7 cellular contexts compared by ENCODE assay signal in genomic region chr6:127459231-127459641, GRCh38. TPM values are rescaled to one million over a fixed set of nuclear protein-coding genes. Genes with fewer than 3 reads are reported as not detected.
DNase-seq lines count a peak whose midpoint lies in the region; ATAC-seq and TF ChIP-seq lines count a peak whose summit lies in the region.

TSS of gene KIAA0408 (minus strand) at chr6:127459389. CDS start at chr6:127453981, 5,408 bp downstream.

- H3K4me1 Mint-ChIP-seq in MCF 10A (ENCODE audit: insufficient read depth, unreplicated experiment): peaks cover 10% of the 10 kb centered on the region

- peaks cover 0 to 19% (median 4%) of the 10 kb centered on the region in 4 donors for H3K4me1 ChIP-seq in right lobe of liver
- H3K4me1 ChIP-seq in thoracic aorta (ENCODE audit: control insufficient read depth in 1 of 2, low read depth in 2 of 2): peaks cover 15 to 46% of the 10 kb centered on the region in 2 donors

- H3K36me3 ChIP-seq in right lobe of liver (no peaks in the 10 kb centered on the region), thoracic aorta (no peaks in the 10 kb centered on the region)

- 22% methylated on average over 4 of the region's 4 CpGs for WGBS in right lobe of liver (ENCODE audit: insufficient coverage, low coverage, low lambda C conversion rate, missing lambda C conversion rate)

- ATAC-seq in right lobe of liver (peak; percentile 38 to 67 (median 48)), thoracic aorta (ENCODE audit: insufficient number of reproducible peaks, low FRiP score, low read depth) (peak; percentile 98), HG03442 (IDR thresholded peaks at IDR 0.05; ENCODE audit: unreplicated experiment) (no peak)

- intact Hi-C loops in MCF 10A (cut with micrococcal nuclease) (no loop called here), right lobe of liver (cut with DNase I) (no loop called here)

- H3K9me3 Mint-ChIP-seq in MCF 10A (ENCODE audit: unreplicated experiment): no peaks in the 10 kb centered on the region

- no peak within 1 kb of the TSS for H3K4me3 Mint-ChIP-seq in MCF 10A (ENCODE audit: unreplicated experiment)

- no peaks in the 10 kb centered on the region for H3K36me3 Mint-ChIP-seq in MCF 10A (ENCODE audit: insufficient read depth, unreplicated experiment)

- TF ChIP-seq POLR2A in NB4 (IDR thresholded peaks at IDR 0.05; ENCODE audit: extremely low read depth, insufficient read length) (no peak), right lobe of liver (IDR thresholded peaks at IDR 0.05) (no peak)

- H3K27ac Mint-ChIP-seq in MCF 10A (ENCODE audit: low read depth, unreplicated experiment): no peak within 1 kb of the TSS

- no peaks in the 10 kb centered on the region for H3K27me3 Mint-ChIP-seq in MCF 10A (ENCODE audit: insufficient read depth, unreplicated experiment)

- TF ChIP-seq CTCF in NB4 (IDR thresholded peaks at IDR 0.05; ENCODE audit: low read depth, low read length) (no peak), MCF 10A (IDR thresholded peaks at IDR 0.05; ENCODE audit: unreplicated experiment) (no peak), right lobe of liver (IDR thresholded peaks at IDR 0.05) (no peak), thoracic aorta (IDR thresholded peaks at IDR 0.05) (no peak)

- H3K4me3 ChIP-seq in NB4 (ENCODE audit: low read depth, low read length): no peak within 1 kb of the TSS
- no peak within 1 kb of the TSS for H3K4me3 ChIP-seq in right lobe of liver
- peak within 1 kb of the TSS; percentile 53 for H3K4me3 ChIP-seq in thoracic aorta

- H3K27ac ChIP-seq in right lobe of liver (peak within 1 kb of the TSS; percentile 4 to 36 (median 27)), thoracic aorta (peak within 1 kb of the TSS; percentile 37 to 45)

- BruUV-seq in MCF 10A (replicated peaks; lab: Mats Ljungman, UMichigan): no TSS peak

- POLR2A ChIA-PET in MCF 10A (lab: Yijun Ruan, JAX): interaction anchor here (1.0 to 1.9 kb wide), 2 partner anchors 117 to 192 kb away, joined by 4 to 5 read pairs; partner anchors contain the start of gene RNF146

- CTCF ChIA-PET in MCF 10A (lab: Yijun Ruan, JAX): interaction anchor here (0.6 to 1.6 kb wide), 7 partner anchors 19 to 500 kb away, joined by 3 to 5 read pairs (median 3); no protein-coding TSS in a partner anchor

- H3K9me3 ChIP-seq in right lobe of liver (no peaks in the 10 kb centered on the region), thoracic aorta (no peaks in the 10 kb centered on the region)

- peak; percentile 52 for DNase-seq in NB4 (ENCODE audit: low read depth)
- peak; percentile 32 for DNase-seq in MCF 10A (ENCODE audit: unreplicated experiment)
- DNase-seq in right lobe of liver: no peak
- peak; percentile 36 for DNase-seq in thoracic aorta (ENCODE audit: low spot score)
- DNase-seq in activated naive CD4-positive, alpha-beta T cell treated with anti-CD3 and anti-CD28 coated beads, Interleukin-2, amount 50 U/mL, for 16 hours: no peak
- DNase-seq in NCI-H345 (lab: John Stamatoyannopoulos, UW): no peak

- H3K27me3 ChIP-seq in right lobe of liver: no peaks in the 10 kb centered on the region
- H3K27me3 ChIP-seq in thoracic aorta (replicated peaks; ENCODE audit: insufficient read depth): no peaks in the 10 kb centered on the region

RNA-seq across cellular contexts. Expression of gene KIAA0408, which starts in this region (rescaled TPM):
- total RNA-seq in MCF 10A (2022) (not detected in 2 replicates), right lobe of liver (under 1 TPM in 4 of 6 experiments, not detected in 2; 0.06 to 0.33 (median 0.16) TPM), thoracic aorta (1 to 10 TPM in 1 of 2 donors, under 1 TPM in 1; 0.68 to 4.7 TPM)

Comparison
In these comparisons a context has a peak if more than half of its experiments do, and no peak if none do; other contexts are left out.
1. Peak in DNase-seq in MCF 10A; RNA of the gene not detected or under 1 TPM.
2. Peak in ATAC-seq and H3K27ac ChIP-seq in right lobe of liver; RNA of the gene not detected or under 1 TPM.
3. DNase-seq: peak in NB4 (single experiment) and thoracic aorta (single experiment); none in right lobe of liver (0 of 3), activated naive CD4-positive, alpha-beta T cell treated with anti-CD3 and anti-CD28 coated beads, Interleukin-2, amount 50 U/mL, for 16 hours (single experiment) and NCI-H345 (single experiment).